ENCODE assay signal across 1 cellular context in the genomic region with DNA sequence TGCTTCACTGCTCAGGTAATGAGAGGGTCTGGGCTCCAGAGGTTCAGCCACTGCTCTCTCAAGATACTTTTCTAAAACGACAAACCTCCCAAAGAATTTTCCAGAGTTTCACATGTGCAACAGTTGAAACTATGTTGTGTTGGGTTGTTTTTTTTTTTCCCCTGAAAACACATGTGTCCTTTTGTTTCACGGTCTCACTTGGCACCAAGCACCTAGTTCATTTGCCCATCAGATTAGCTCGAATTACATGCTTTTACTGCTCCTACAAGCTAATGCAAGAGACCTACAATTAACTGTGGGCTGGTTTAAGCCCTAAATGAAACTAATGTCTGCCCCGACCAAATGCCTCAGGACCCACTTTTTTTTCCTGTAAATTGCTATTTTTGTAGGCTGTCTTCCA.
TF ChIP-seq lines count a peak whose summit lies in the region.

No MANE protein-coding gene starts in this region.

TF ChIP-seq in HepG2, 621 proteins besides CTCF, POLR2A, EP300 and RAD21 (continued from another document):
- TF ChIP-seq, protein P1, sequence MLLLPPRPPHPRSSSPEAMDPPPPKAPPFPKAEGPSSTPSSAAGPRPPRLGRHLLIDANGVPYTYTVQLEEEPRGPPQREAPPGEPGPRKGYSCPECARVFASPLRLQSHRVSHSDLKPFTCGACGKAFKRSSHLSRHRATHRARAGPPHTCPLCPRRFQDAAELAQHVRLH (CRISPR knock-in tag; IDR thresholded peaks at IDR 0.05; ENCODE audit: borderline replicate concordance, low read depth): no peak
- TF ChIP-seq ZNF430 (CRISPR knock-in tag; IDR thresholded peaks at IDR 0.05): no peak
- no peak for TF ChIP-seq IKZF1 (IDR thresholded peaks at IDR 0.05)
- TF ChIP-seq NFE2L1 (CRISPR knock-in tag; IDR thresholded peaks at IDR 0.05; ENCODE audit: borderline replicate concordance): no peak
- TF ChIP-seq, protein P2, sequence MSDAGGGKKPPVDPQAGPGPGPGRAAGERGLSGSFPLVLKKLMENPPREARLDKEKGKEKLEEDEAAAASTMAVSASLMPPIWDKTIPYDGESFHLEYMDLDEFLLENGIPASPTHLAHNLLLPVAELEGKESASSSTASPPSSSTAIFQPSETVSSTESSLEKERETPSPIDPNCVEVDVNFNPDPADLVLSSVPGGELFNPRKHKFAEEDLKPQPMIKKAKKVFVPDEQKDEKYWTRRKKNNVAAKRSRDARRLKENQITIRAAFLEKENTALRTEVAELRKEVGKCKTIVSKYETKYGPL (CRISPR knock-in tag; IDR thresholded peaks at IDR 0.05): no peak
- TF ChIP-seq YEATS4 (CRISPR knock-in tag; IDR thresholded peaks at IDR 0.05; ENCODE audit: borderline replicate concordance): no peak
- no peak for TF ChIP-seq KDM5B (CRISPR knock-in tag; IDR thresholded peaks at IDR 0.05; ENCODE audit: borderline replicate concordance)
- TF ChIP-seq BHLHE40 (IDR thresholded peaks at IDR 0.05; ENCODE audit: low read length): no peak
- TF ChIP-seq ZNF619 (CRISPR knock-in tag; IDR thresholded peaks at IDR 0.05): no peak
- no peak for TF ChIP-seq RFXANK (CRISPR knock-in tag; IDR thresholded peaks at IDR 0.05)
- TF ChIP-seq ZFP36L2 (CRISPR knock-in tag; IDR thresholded peaks at IDR 0.05): no peak
- TF ChIP-seq ZNF615 (CRISPR knock-in tag; IDR thresholded peaks at IDR 0.05; ENCODE audit: borderline replicate concordance): no peak
- TF ChIP-seq PAX8 (CRISPR knock-in tag; IDR thresholded peaks at IDR 0.05; ENCODE audit: borderline replicate concordance): no peak
